In genomic region chr12:50734409-50735263, GRCh38 we compare ENCODE assay signal across 8 cellular contexts. TPM values are rescaled to one million over a fixed set of nuclear protein-coding genes. Genes with fewer than 3 reads are reported as not detected.
DNase-seq lines count a peak whose midpoint lies in the region; ATAC-seq and TF ChIP-seq lines count a peak whose summit lies in the region.

No MANE protein-coding gene starts in this region.

- no peaks in the 10 kb centered on the region for H3K27me3 ChIP-seq in H9 (ENCODE audit: insufficient read depth, low read length)

- DNase-seq in COR-L47 (lab: John Stamatoyannopoulos, UW) = peak; percentile 33
- DNase-seq in H9 = peak; percentile 51
- DNase-seq in SK-N-DZ (ENCODE audit: low spot score) = peak; percentile 38
- DNase-seq in fibroblast of peridontal ligament (ENCODE audit: extremely low read depth) = peak; percentile 56
- DNase-seq in osteocyte (ENCODE audit: extremely low spot score, unreplicated experiment) = no peak

- H3K79me1 ChIP-seq in H9 (ENCODE audit: insufficient read depth, low read depth, low read length, poor library complexity, severe bottlenecking) = no peaks in the 10 kb centered on the region

- no peak overlapping the region; the same call in 1 of the 2 replicates for H2BK15ac ChIP-seq in H9 (ENCODE audit: low read depth, low read length)

- ATAC-seq in HG03565 (IDR thresholded peaks at IDR 0.05; ENCODE audit: unreplicated experiment) = no peak
- no peak for ATAC-seq in GM19035 (IDR thresholded peaks at IDR 0.05; ENCODE audit: unreplicated experiment)
- ATAC-seq in GM19023 (IDR thresholded peaks at IDR 0.05; ENCODE audit: unreplicated experiment) = no peak

- H2BK120ac ChIP-seq in H9 (ENCODE audit: low read depth, low read length, poor library complexity, severe bottlenecking) = no peak overlapping the region

- H2BK20ac ChIP-seq in H9 (ENCODE audit: low read depth, low read length, poor library complexity, severe bottlenecking) = no peak overlapping the region

- no peak overlapping the region for H4K5ac ChIP-seq in H9 (ENCODE audit: insufficient read length, low read depth, low read length)

- no peaks in the 10 kb centered on the region for H3K79me2 ChIP-seq in H9 (ENCODE audit: insufficient read depth, low read length)

- H3K14ac ChIP-seq in H9 (ENCODE audit: insufficient read depth, low read length) = no peak overlapping the region

- H3K4me2 ChIP-seq in H9 (ENCODE audit: insufficient read depth, insufficient read length, low read length) = no peak overlapping the region

- no peaks in the 10 kb centered on the region for H3K9me3 Mint-ChIP-seq in H9
- no peaks in the 10 kb centered on the region for H3K9me3 Mint-ChIP-seq in osteocyte (ENCODE audit: unreplicated experiment)

- no peak overlapping the region for H3K23ac ChIP-seq in H9 (ENCODE audit: insufficient read length, low read depth, low read length)

- no peaks in the 10 kb centered on the region for H3K27me3 Mint-ChIP-seq in H9 (ENCODE audit: low read depth)
- H3K27me3 Mint-ChIP-seq in osteocyte (ENCODE audit: unreplicated experiment) = no peaks in the 10 kb centered on the region

- no peak overlapping the region for H3K27ac ChIP-seq in H9 (ENCODE audit: insufficient read length, low read depth, low read length)

- H3K4me1 ChIP-seq in H9 (ENCODE audit: insufficient read depth, low read length) = no peaks in the 10 kb centered on the region

- H3K27ac Mint-ChIP-seq in H9 (no peak overlapping the region; a peak in 1 of 7 replicates), osteocyte (ENCODE audit: unreplicated experiment) (peak overlapping the region; percentile 61)

- H3K36me3 Mint-ChIP-seq in H9 (ENCODE audit: insufficient read depth in 1 of 3, low read depth in 3 of 3) (peaks cover 23 to 60% (median 57%) of the 10 kb centered on the region in 3 experiments; a peak in 6 of 7 replicates), osteocyte (ENCODE audit: unreplicated experiment) (peaks cover 43% of the 10 kb centered on the region)

- no peak overlapping the region for H4K91ac ChIP-seq in H9 (ENCODE audit: insufficient read length, low read depth, low read length)

- no peak overlapping the region for H3K18ac ChIP-seq in H9 (ENCODE audit: insufficient read length, low read depth, low read length)

- no peak overlapping the region for H3K9ac ChIP-seq in H9 (ENCODE audit: extremely low read depth, insufficient read length, low read length)

- H4K20me1 ChIP-seq in H9 (ENCODE audit: control insufficient read depth, insufficient read depth, insufficient read length) = no peaks in the 10 kb centered on the region

- no peaks in the 10 kb centered on the region for H3K9me3 ChIP-seq in H9 (ENCODE audit: control insufficient read depth, low read depth, low read length)

- no CpG with 5 or more reads among the region's 10 CpGs for WGBS in H9 (ENCODE audit: extremely low coverage, insufficient read length, low lambda C conversion rate)

- peak; percentile 80 for TF ChIP-seq CTCF in H9 (conservative IDR thresholded peaks at IDR 0.05)
- TF ChIP-seq CTCF in osteocyte (IDR thresholded peaks at IDR 0.05) = peak; percentile 78

- no peak overlapping the region for H2BK12ac ChIP-seq in H9 (ENCODE audit: insufficient read length, low read depth, low read length)

- no peak overlapping the region for H3K4ac ChIP-seq in H9 (ENCODE audit: low read depth, low read length)

- no peak overlapping the region for H2BK5ac ChIP-seq in H9 (ENCODE audit: insufficient read length, low read length)

- H4K8ac ChIP-seq in H9 (replicated peaks; ENCODE audit: insufficient read length, low read depth, low read length) = no peak overlapping the region

- no peak overlapping the region for H2AFZ ChIP-seq in H9 (ENCODE audit: low read length)

- H3K4me3 Mint-ChIP-seq in H9 (no peak overlapping the region), osteocyte (ENCODE audit: unreplicated experiment) (no peak overlapping the region)

- H3K56ac ChIP-seq in H9 (ENCODE audit: insufficient read length, low read depth, low read length) = no peak overlapping the region

- no peaks in the 10 kb centered on the region for H3K23me2 ChIP-seq in H9 (ENCODE audit: insufficient read length, low read depth, low read length, poor library complexity, severe bottlenecking)

- H3T11ph ChIP-seq in H9 (ENCODE audit: low read length) = no peak overlapping the region

- no peak overlapping the region for H2AK5ac ChIP-seq in H9 (ENCODE audit: insufficient read length, low read length)

- H3K4me1 Mint-ChIP-seq in H9 (no peaks in the 10 kb centered on the region), osteocyte (ENCODE audit: unreplicated experiment) (no peaks in the 10 kb centered on the region)

RNA-seq across cellular contexts. Expression of gene ATF1, which starts 29.3 kb away (rescaled TPM):
- total RNA-seq in H9 (2021) (45.7 and 47.8 TPM in 2 replicates), osteocyte (30.3 and 32.2 TPM in 2 replicates)
- 15.9 and 20.6 TPM in 2 replicates for polyA plus RNA-seq in SK-N-DZ (2014; cell fraction: cytosol; rRNA removed)
- polyA plus RNA-seq in SK-N-DZ (2014; cell fraction: nucleus; rRNA removed) = 11.7 and 13.0 TPM in 2 replicates
